Comparison of ENCODE assay signal across 22 cellular contexts in the genomic region with DNA sequence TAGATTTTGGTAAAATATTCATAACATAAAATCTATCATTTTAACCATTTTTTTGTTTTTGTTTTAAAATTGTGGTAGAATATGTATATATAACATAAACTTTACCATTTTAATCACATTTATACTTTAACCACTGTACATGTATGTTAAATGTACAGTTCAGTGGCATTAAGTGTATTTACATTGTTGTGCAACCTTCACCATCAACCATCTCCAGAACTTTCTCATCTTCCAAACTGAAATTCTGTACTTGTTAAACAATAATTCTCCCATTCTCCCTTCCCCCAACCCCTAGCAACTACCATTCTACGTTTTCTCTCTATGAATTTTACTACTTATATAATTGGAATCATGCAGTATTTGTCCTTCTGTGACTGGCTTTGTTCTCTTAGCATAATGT. TPM values are rescaled to one million over a fixed set of nuclear protein-coding genes. Genes with fewer than 3 reads are reported as not detected.
"Had no signal": no experiment of that assay in that cellular context is flagged by ENCODE, and none has a peak within 500 bp of the region (broad histone marks: within the 10 kb centered on the region; RNA-seq: fewer than 3 reads in every experiment).

No MANE protein-coding gene starts in this region.

- H3K9me3 ChIP-seq: colonic mucosa, gastroesophageal sphincter, heart left ventricle, prostate gland, right atrium auricular region, stomach, vagina had no signal

- H3K27me3 Mint-ChIP-seq: activated naive CD8-positive, alpha-beta T cell treated with anti-CD3 and anti-CD28 coated beads, Interleukin-2, amount 50 U/mL, for 24 hours; brain had no signal

- H3K36me3 ChIP-seq: colonic mucosa, neural progenitor cell, prostate gland, right atrium auricular region, vagina had no signal

- H3K27me3 ChIP-seq: colonic mucosa, gastroesophageal sphincter, heart left ventricle, neural progenitor cell, right atrium auricular region, stomach, vagina had no signal

- H3K4me1 Mint-ChIP-seq: neural progenitor cell had no signal

- ATAC-seq: activated CD4-positive, CD25-positive, alpha-beta regulatory T cell treated with anti-CD3 and anti-CD28 coated beads, Interleukin-2, amount 50 U/mL, for 24 hours; activated naive CD8-positive, alpha-beta T cell treated with anti-CD3 and anti-CD28 coated beads, Interleukin-2, amount 50 U/mL, for 24 hours; gastroesophageal sphincter; heart left ventricle; left ventricle myocardium superior had no signal

- DNase-seq: activated naive CD8-positive, alpha-beta T cell treated with anti-CD3 and anti-CD28 coated beads, Interleukin-2, amount 50 U/mL, for 24 hours; anterior cingulate cortex; caudate nucleus; colonic mucosa; endodermal cell; erythroblast; heart left ventricle; left ventricle myocardium superior; stomach; T1000; trophoblast cell had no signal

- H3K9me3 Mint-ChIP-seq: activated naive CD8-positive, alpha-beta T cell treated with anti-CD3 and anti-CD28 coated beads, Interleukin-2, amount 50 U/mL, for 24 hours; activated T-helper 1 cell treated with anti-CD3 and anti-CD28 coated beads, Interleukin-12 subunit alpha, Interleukin-12 subunit beta, Interleukin-2, Interleukin-4 antibody, amounts not matched to agents 30 ng/mL and 10 ng/mL and 1 ng/mL, durations not matched to agents 14 hours and 24 hours and 36 hours; neural progenitor cell had no signal

- H3K4me3 ChIP-seq: colonic mucosa, gastroesophageal sphincter, heart left ventricle, neural progenitor cell, prostate gland, right atrium auricular region, stomach, vagina had no signal

- H3K9ac ChIP-seq: neural progenitor cell had no signal

- H3K4me1 ChIP-seq: colonic mucosa, neural progenitor cell, prostate gland, right atrium auricular region had no signal

- H2AFZ ChIP-seq: neural progenitor cell had no signal

- H3K4me3 Mint-ChIP-seq: activated naive CD8-positive, alpha-beta T cell treated with anti-CD3 and anti-CD28 coated beads, Interleukin-2, amount 50 U/mL, for 24 hours; activated T-helper 1 cell treated with anti-CD3 and anti-CD28 coated beads, Interleukin-12 subunit alpha, Interleukin-12 subunit beta, Interleukin-2, Interleukin-4 antibody, amounts not matched to agents 30 ng/mL and 10 ng/mL and 1 ng/mL, durations not matched to agents 14 hours and 24 hours and 36 hours; brain; endodermal cell; neural progenitor cell had no signal

- H3K27ac Mint-ChIP-seq: activated naive CD8-positive, alpha-beta T cell treated with anti-CD3 and anti-CD28 coated beads, Interleukin-2, amount 50 U/mL, for 24 hours; activated T-helper 1 cell treated with anti-CD3 and anti-CD28 coated beads, Interleukin-12 subunit alpha, Interleukin-12 subunit beta, Interleukin-2, Interleukin-4 antibody, amounts not matched to agents 30 ng/mL and 10 ng/mL and 1 ng/mL, durations not matched to agents 14 hours and 24 hours and 36 hours; endodermal cell; neural progenitor cell had no signal

- H3K27ac ChIP-seq: colonic mucosa, gastroesophageal sphincter, heart left ventricle, neural progenitor cell, right atrium auricular region, stomach, vagina had no signal

- H3K4me2 ChIP-seq: neural progenitor cell had no signal

RNA-seq across cellular contexts. Expression of gene SLC4A9, which starts 53.2 kb away (rescaled TPM):
- total RNA-seq: activated CD8-positive, alpha-beta memory T cell treated with anti-CD3 and anti-CD28 coated beads for 36 hours; activated T-helper 1 cell treated with anti-CD3 and anti-CD28 coated beads, Interleukin-12 subunit alpha, Interleukin-12 subunit beta, Interleukin-2, Interleukin-4 antibody, amounts not matched to agents 30 ng/mL and 10 ng/mL and 1 ng/mL, durations not matched to agents 14 hours and 24 hours and 36 hours; gastroesophageal sphincter; left ventricle myocardium superior; osteoblast; prostate gland; right atrium auricular region; skeletal muscle tissue; stomach had no signal
